In genomic region chr6:111710911-111711310, GRCh38 we compare ENCODE assay signal across 12 cellular contexts.
DNase-seq lines count a peak whose midpoint lies in the region; ATAC-seq and TF ChIP-seq lines count a peak whose summit lies in the region.
"Had no signal": no experiment of that assay in that cellular context is flagged by ENCODE, and none has a peak within 500 bp of the region (broad histone marks: within the 10 kb centered on the region; RNA-seq: fewer than 3 reads in every experiment).

No MANE protein-coding gene starts in this region.

- no peak overlapping the region for H3K4me3 Mint-ChIP-seq in activated CD8-positive, alpha-beta memory T cell treated with anti-CD3 and anti-CD28 coated beads, Interleukin-2, amount 10 ng/mL, durations not matched to agents 7 days and 5 days

- H3K27ac ChIP-seq in right cardiac atrium (ENCODE audit: low read length) = peak overlapping the region; percentile 42
- H3K27ac ChIP-seq in spleen = peak overlapping the region in 7 of 8 donors; percentile 26 to 71 (median 58)
- H3K27ac ChIP-seq: KMS-11, PC-9 had no signal

- no peaks in the 10 kb centered on the region for H3K9me3 ChIP-seq in right cardiac atrium (ENCODE audit: control insufficient read depth, low read length)
- H3K9me3 ChIP-seq in spleen = no peaks in the 10 kb centered on the region

- H3K9me3 Mint-ChIP-seq in activated CD8-positive, alpha-beta memory T cell treated with anti-CD3 and anti-CD28 coated beads, Interleukin-2, amount 10 ng/mL, durations not matched to agents 7 days and 5 days (ENCODE audit: low read depth) = no peaks in the 10 kb centered on the region

- CTCF ChIA-PET in activated CD8-positive, alpha-beta memory T cell treated with anti-CD3 and anti-CD28 coated beads, Interleukin-2, amount 10 ng/mL, durations not matched to agents 7 days and 5 days (lab: Charles Lee) = interaction anchor here (0.7 to 3.2 kb wide), 35 partner anchors 9 to 333 kb away, joined by 3 to 39 read pairs (median 5); no protein-coding TSS in a partner anchor

- H3K27me3 Mint-ChIP-seq in activated CD8-positive, alpha-beta memory T cell treated with anti-CD3 and anti-CD28 coated beads, Interleukin-2, amount 10 ng/mL, durations not matched to agents 7 days and 5 days = no peaks in the 10 kb centered on the region

- peaks cover 0 to 79% (median 29%) of the 10 kb centered on the region in 6 donors for H3K36me3 ChIP-seq in spleen

- 49% methylated on average over 4 of the region's 4 CpGs for WGBS in right cardiac atrium
- 66 to 80% (median 79%) methylated on average over 4 of the region's 4 CpGs for WGBS in spleen, 5 donors

- peaks cover 57% of the 10 kb centered on the region for H3K4me1 Mint-ChIP-seq in activated CD8-positive, alpha-beta memory T cell treated with anti-CD3 and anti-CD28 coated beads, Interleukin-2, amount 10 ng/mL, durations not matched to agents 7 days and 5 days

- H3K4me1 ChIP-seq in right cardiac atrium (ENCODE audit: control insufficient read depth, insufficient read depth, low read length) = peaks cover 9% of the 10 kb centered on the region
- H3K4me1 ChIP-seq in spleen = peaks cover 9 to 68% (median 28%) of the 10 kb centered on the region in 6 donors

- in situ Hi-C loops in GM13976 (cut with MboI; ENCODE audit: low sequenced_read_pairs, unreplicated experiment) = no loop called here

- ATAC-seq in activated CD8-positive, alpha-beta memory T cell treated with anti-CD3 and anti-CD28 coated beads, Interleukin-2, amount 10 ng/mL, durations not matched to agents 7 days and 5 days = no peak
- ATAC-seq in right cardiac atrium = peak; percentile 25 to 65

- peak overlapping the region; percentile 73 for H3K27ac Mint-ChIP-seq in activated CD8-positive, alpha-beta memory T cell treated with anti-CD3 and anti-CD28 coated beads, Interleukin-2, amount 10 ng/mL, durations not matched to agents 7 days and 5 days

- DNase-seq in NCI-H748 (lab: John Stamatoyannopoulos, UW; ENCODE audit: unreplicated experiment) = peak; percentile 30
- no peak for DNase-seq in NCI-H748 treated with DMSO at 0.1 percent for 48 hours (lab: John Stamatoyannopoulos, UW)
- DNase-seq in activated CD8-positive, alpha-beta memory T cell treated with anti-CD3 and anti-CD28 coated beads, Interleukin-2, amount 10 ng/mL, durations not matched to agents 7 days and 5 days = no peak
- DNase-seq in right cardiac atrium = no peak
- no peak for DNase-seq in spleen
- no peak for DNase-seq in cerebellar nuclear complex (lab: John Stamatoyannopoulos, UW)
- no peak for DNase-seq in GM13976 (ENCODE audit: low spot score)
- DNase-seq in activated CD4-positive, CD25-positive, alpha-beta regulatory T cell treated with anti-CD3 and anti-CD28 coated beads, Interleukin-2, amount 50 U/mL, for 72 hours = no peak
- DNase-seq: foreskin melanocyte; PC-9; stimulated activated CD4-positive, alpha-beta T cell treated with anti-CD3 and anti-CD28 coated beads, Interleukin-4, amount 100 ng/mL, for 4 hours had no signal

- peaks cover 53% of the 10 kb centered on the region for H3K36me3 Mint-ChIP-seq in activated CD8-positive, alpha-beta memory T cell treated with anti-CD3 and anti-CD28 coated beads, Interleukin-2, amount 10 ng/mL, durations not matched to agents 7 days and 5 days

- H3K4me3 ChIP-seq in right cardiac atrium (ENCODE audit: low read length) (no peak overlapping the region), spleen (no peak overlapping the region)
- H3K4me3 ChIP-seq: PC-9 had no signal

- TF ChIP-seq CTCF in spleen (IDR thresholded peaks at IDR 0.05 in 8 of 11, conservative IDR thresholded peaks at IDR 0.05 in 3 of 11) (no peak), GM13976 (IDR thresholded peaks at IDR 0.05; ENCODE audit: borderline replicate concordance, control extremely low read depth, extremely low read depth, insufficient read depth, missing control alignments) (no peak)

- no peaks in the 10 kb centered on the region for H3K27me3 ChIP-seq in right cardiac atrium (ENCODE audit: control insufficient read depth, insufficient read depth)
- H3K27me3 ChIP-seq in spleen (replicated peaks in 1 of 7) = no peaks in the 10 kb centered on the region

- intact Hi-C loops in right cardiac atrium (cut with DNase I) (loop anchor here in 3 of 4 donors (2.0 to 10.0 kb wide), 4 partner anchors 64 to 334 kb away; no protein-coding TSS in a partner anchor), spleen (cut with DNase I; ENCODE audit: low total_unique reads) (loop anchor here (2.0 to 5.0 kb wide), 2 partner anchors 288 to 331 kb away; no protein-coding TSS in a partner anchor)

- no peak for TF ChIP-seq POLR2A in spleen (IDR thresholded peaks at IDR 0.05)
